In the genomic region with DNA sequence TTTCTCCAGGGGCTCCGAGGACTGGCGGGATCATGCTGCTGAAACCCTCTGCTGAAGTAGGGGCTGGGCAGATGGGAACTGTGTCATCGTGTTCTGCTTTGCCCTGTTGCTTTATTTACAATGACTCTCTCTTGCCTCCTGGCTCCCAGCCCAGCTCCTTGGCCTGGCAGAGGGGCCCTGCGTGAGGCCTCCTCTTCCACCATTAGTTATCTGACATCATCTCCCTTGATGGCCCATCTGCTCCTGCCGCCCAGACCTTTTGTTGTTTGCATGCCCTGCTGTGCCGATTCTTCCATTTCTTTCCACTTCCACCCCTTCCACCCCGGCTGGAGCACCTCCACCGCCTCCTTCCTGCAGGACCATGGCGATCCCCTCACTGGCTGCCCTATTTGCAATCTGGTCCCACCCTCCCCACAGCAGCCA, we compare ENCODE assay signal across 11 cellular contexts.
A peak's percentile ranks its signal among the peaks of the same experiment; 100 is the strongest.
DNase-seq lines count a peak whose midpoint lies in the region; ATAC-seq and TF ChIP-seq lines count a peak whose summit lies in the region.
"Had no signal": no experiment of that assay in that cellular context is flagged by ENCODE, and none has a peak within 500 bp of the region (broad histone marks: within the 10 kb centered on the region; RNA-seq: fewer than 3 reads in every experiment).

No MANE protein-coding gene starts in this region.

- no peak overlapping the region for H3K4me3 ChIP-seq in adrenal gland
- no peak overlapping the region for H3K4me3 ChIP-seq in mesendoderm (ENCODE audit: low read length)
- H3K4me3 ChIP-seq in CD4-positive, alpha-beta memory T cell (ENCODE audit: low read length in 2 of 2): no peak overlapping the region
- no peak overlapping the region for H3K4me3 ChIP-seq in suprapubic skin
- H3K4me3 ChIP-seq: K562, ovary had no signal

- peak; percentile 76 for DNase-seq in Daoy (ENCODE audit: low read depth)
- DNase-seq in NCI-H2081 treated with DMSO at 0.1 percent for 48 hours (lab: John Stamatoyannopoulos, UW): peak; percentile 78
- DNase-seq in adrenal gland: peak; percentile 2 to 75 (median 22)
- DNase-seq in mesendoderm: peak; percentile 56
- no peak for DNase-seq in CD4-positive, alpha-beta memory T cell
- DNase-seq in suprapubic skin (ENCODE audit: low spot score in 2 of 2): no peak
- DNase-seq: CD8-positive, alpha-beta memory T cell; ovary had no signal

- H3K9me3 Mint-ChIP-seq in CD4-positive, alpha-beta memory T cell: peaks cover 0 to 9% (median 2%) of the 10 kb centered on the region in 8 donors

- no peaks in the 10 kb centered on the region for H3K4me1 Mint-ChIP-seq in CD4-positive, alpha-beta memory T cell
- H3K4me1 Mint-ChIP-seq: CD8-positive, alpha-beta memory T cell had no signal

- no peak overlapping the region for H3K23ac ChIP-seq in mesendoderm (ENCODE audit: low read length)

- CTCF ChIA-PET in CD4-positive, alpha-beta memory T cell (lab: Charles Lee; ENCODE audit: partially characterized antibody): no interaction called here

- TF ChIP-seq POLR2A in adrenal gland (IDR thresholded peaks at IDR 0.05) (no peak), suprapubic skin (IDR thresholded peaks at IDR 0.05) (no peak)

- H3K27ac ChIP-seq in adrenal gland: no peak overlapping the region
- no peak overlapping the region for H3K27ac ChIP-seq in mesendoderm (ENCODE audit: low read depth, low read length)
- no peak overlapping the region for H3K27ac ChIP-seq in CD4-positive, alpha-beta memory T cell (ENCODE audit: low read depth, low read length)
- no peak overlapping the region for H3K27ac ChIP-seq in suprapubic skin
- H3K27ac ChIP-seq: ovary had no signal

- H3K27me3 ChIP-seq in adrenal gland: no peaks in the 10 kb centered on the region
- H3K27me3 ChIP-seq in mesendoderm (ENCODE audit: insufficient read depth, low read length, poor library complexity): no peaks in the 10 kb centered on the region
- H3K27me3 ChIP-seq in CD4-positive, alpha-beta memory T cell (ENCODE audit: insufficient read depth, low read length): no peaks in the 10 kb centered on the region
- H3K27me3 ChIP-seq in suprapubic skin: peaks cover 7% of the 10 kb centered on the region
- H3K27me3 ChIP-seq: ovary had no signal

- POLR2A ChIA-PET in CD4-positive, alpha-beta memory T cell (lab: Charles Lee; ENCODE audit: partially characterized antibody): no interaction called here

- no peak overlapping the region for H2BK5ac ChIP-seq in mesendoderm (ENCODE audit: low read length)

- H3K79me2 ChIP-seq in mesendoderm (ENCODE audit: control insufficient read depth, insufficient read depth, low read length): no peaks in the 10 kb centered on the region

- H3K36me3 Mint-ChIP-seq in CD4-positive, alpha-beta memory T cell: no peaks in the 10 kb centered on the region
- H3K36me3 Mint-ChIP-seq: CD8-positive, alpha-beta memory T cell had no signal

- H3K27me3 Mint-ChIP-seq in CD4-positive, alpha-beta memory T cell: peaks cover under 1 to 1% of the 10 kb centered on the region in 2 donors

- TF ChIP-seq CTCF in adrenal gland (IDR thresholded peaks at IDR 0.05) (no peak), suprapubic skin (IDR thresholded peaks at IDR 0.05) (no peak)

- ATAC-seq in GM21367 (IDR thresholded peaks at IDR 0.05; ENCODE audit: unreplicated experiment) (no peak), GM21723 (IDR thresholded peaks at IDR 0.05; ENCODE audit: unreplicated experiment) (no peak)
- ATAC-seq: K562 had no signal

- H3K9me3 ChIP-seq in adrenal gland (replicated peaks in 1 of 3) (no peaks in the 10 kb centered on the region), suprapubic skin (no peaks in the 10 kb centered on the region)
- H3K9me3 ChIP-seq in CD4-positive, alpha-beta memory T cell (ENCODE audit: control insufficient read depth in 1 of 2, low read length in 2 of 2): no peaks in the 10 kb centered on the region
- H3K9me3 ChIP-seq: ovary had no signal

- H3K27ac Mint-ChIP-seq in CD4-positive, alpha-beta memory T cell: no peak overlapping the region
- H3K27ac Mint-ChIP-seq: CD8-positive, alpha-beta memory T cell had no signal

- H3K4me1 ChIP-seq in adrenal gland (replicated peaks in 1 of 2) (no peaks in the 10 kb centered on the region), mesendoderm (ENCODE audit: control insufficient read depth, low read depth, low read length) (peaks cover 8% of the 10 kb centered on the region), suprapubic skin (no peaks in the 10 kb centered on the region)
- no peaks in the 10 kb centered on the region for H3K4me1 ChIP-seq in CD4-positive, alpha-beta memory T cell (ENCODE audit: insufficient read depth, low read length)

- no peaks in the 10 kb centered on the region for H3K79me1 ChIP-seq in mesendoderm (ENCODE audit: low read length)

- no peak overlapping the region for H3K18ac ChIP-seq in mesendoderm (ENCODE audit: low read length)

- H3K36me3 ChIP-seq in adrenal gland (replicated peaks in 1 of 2): no peaks in the 10 kb centered on the region
- H3K36me3 ChIP-seq in mesendoderm (ENCODE audit: control insufficient read depth, insufficient read depth, low read length): no peaks in the 10 kb centered on the region
- H3K36me3 ChIP-seq in CD4-positive, alpha-beta memory T cell (ENCODE audit: insufficient read depth, low read length): no peaks in the 10 kb centered on the region
- H3K36me3 ChIP-seq in suprapubic skin: no peaks in the 10 kb centered on the region
- H3K36me3 ChIP-seq: ovary had no signal

- intact Hi-C loops in adrenal gland (cut with DNase I): no loop called here
- intact Hi-C loops in CD4-positive, alpha-beta memory T cell (cut with micrococcal nuclease): no loop called here

- TF ChIP-seq EP300 in suprapubic skin (IDR thresholded peaks at IDR 0.05): no peak

- H2BK120ac ChIP-seq in mesendoderm (ENCODE audit: low read depth, low read length): no peak overlapping the region

- no peak overlapping the region for H3K4ac ChIP-seq in mesendoderm (ENCODE audit: low read depth, low read length)

- peak overlapping the region; percentile 49 for H3K56ac ChIP-seq in mesendoderm (ENCODE audit: low read length)

- no peak overlapping the region for H2BK15ac ChIP-seq in mesendoderm (replicated peaks; ENCODE audit: low read depth)

- H3K4me2 ChIP-seq in mesendoderm (ENCODE audit: low read length): no peak overlapping the region

- WGBS in adrenal gland, 4 donors: 15 to 31% (median 24%) methylated on average over 9 of the region's 9 CpGs
- WGBS in mesendoderm (ENCODE audit: extremely low coverage, insufficient coverage, low lambda C conversion rate): no CpG with 5 or more reads among the region's 9 CpGs
- 30% methylated on average over 9 of the region's 9 CpGs for WGBS in suprapubic skin

- no peak overlapping the region for H4K5ac ChIP-seq in mesendoderm (ENCODE audit: low read length)

- no peak overlapping the region for H3K9ac ChIP-seq in mesendoderm (ENCODE audit: low read length)

- H2AK5ac ChIP-seq in mesendoderm (ENCODE audit: low read length): no peak overlapping the region

- H3K4me3 Mint-ChIP-seq in CD4-positive, alpha-beta memory T cell: no peak overlapping the region

- H4K8ac ChIP-seq in mesendoderm (ENCODE audit: low read depth, low read length): no peak overlapping the region

Comparison
In these comparisons a context has a peak if more than half of its experiments do, and no peak if none do; other contexts are left out.
1. DNase-seq: peak in Daoy (single experiment), NCI-H2081 treated with DMSO at 0.1 percent for 48 hours (single experiment), adrenal gland (7 of 7) and mesendoderm (single experiment); none in CD4-positive, alpha-beta memory T cell (0 of 5) and suprapubic skin (0 of 2).